In genomic region chr20:20435453-20435852, GRCh38 we compare ENCODE assay signal across 14 cellular contexts.
A peak's percentile ranks its signal among the peaks of the same experiment; 100 is the strongest.
DNase-seq lines count a peak whose midpoint lies in the region; ATAC-seq lines count a peak whose summit lies in the region.
"Had no signal": no experiment of that assay in that cellular context is flagged by ENCODE, and none has a peak within 500 bp of the region (broad histone marks: within the 10 kb centered on the region; RNA-seq: fewer than 3 reads in every experiment).

No MANE protein-coding gene starts in this region.

- DNase-seq in NCI-H1436 (lab: John Stamatoyannopoulos, UW), result peak; percentile 52
- DNase-seq in NCI-H1436 treated with DMSO at 0.1 percent for 48 hours (lab: John Stamatoyannopoulos, UW), result no peak
- DNase-seq in G401 (ENCODE audit: low spot score), result peak; percentile 58
- DNase-seq in SK-MEL-5 (ENCODE audit: low read depth, low spot score), result peak; percentile 30
- DNase-seq in left lobe of liver (ENCODE audit: low spot score), result no peak
- DNase-seq in NOMO-1 (lab: John Stamatoyannopoulos, UW; ENCODE audit: unreplicated experiment in 2 of 2), result no peak
- DNase-seq in NCI-H2029 (lab: John Stamatoyannopoulos, UW), result no peak
- DNase-seq: activated CD8-positive, alpha-beta memory T cell treated with anti-CD3 and anti-CD28 coated beads for 24 hours; CD8-positive, alpha-beta T cell; cortex of kidney; erythroblast; GDM1; PC-9 had no signal

- in situ Hi-C loops in G401 (cut with HindIII; ENCODE audit: low sequenced_read_pairs) (no loop called here), SK-MEL-5 (cut with HindIII; ENCODE audit: low pct_unique_long_range_greater_than_20kb, low sequenced_read_pairs) (no loop called here)

- peak; percentile 31 for ATAC-seq in left lobe of liver
- no peak for ATAC-seq in GM18517 (IDR thresholded peaks at IDR 0.05; ENCODE audit: unreplicated experiment)
- ATAC-seq: CD8-positive, alpha-beta T cell had no signal

Comparison
In these comparisons a context has a peak if more than half of its experiments do, and no peak if none do; other contexts are left out.
1. DNase-seq: peak in NCI-H1436 (single experiment), G401 (single experiment) and SK-MEL-5 (single experiment); none in NCI-H1436 treated with DMSO at 0.1 percent for 48 hours (single experiment), left lobe of liver (single experiment), NOMO-1 (0 of 2) and NCI-H2029 (single experiment).